23 cellular contexts compared by ENCODE assay signal in the genomic region with DNA sequence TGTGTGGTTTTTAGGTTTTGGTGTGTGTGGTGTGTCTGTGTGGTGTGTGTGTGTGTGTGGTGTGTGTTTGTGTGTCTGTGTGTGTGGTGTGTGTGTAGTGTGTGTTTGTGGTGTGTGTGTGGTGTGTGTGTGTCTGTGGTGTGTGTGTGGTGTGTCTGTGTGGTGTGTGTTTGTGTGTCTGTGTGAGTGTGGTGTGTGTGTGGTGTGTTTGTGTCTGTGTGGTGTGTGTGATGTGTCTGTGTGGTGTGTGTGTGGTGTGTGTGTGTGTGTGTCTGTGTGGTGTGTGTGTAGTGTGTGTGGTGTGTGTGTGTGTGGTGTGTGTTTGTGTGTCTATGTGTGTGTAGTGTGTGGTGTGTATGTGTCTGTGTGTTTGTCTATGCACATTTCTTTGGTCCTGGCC. TPM values are rescaled to one million over a fixed set of nuclear protein-coding genes. Genes with fewer than 3 reads are reported as not detected.
DNase-seq lines count a peak whose midpoint lies in the region; ATAC-seq, FAIRE-seq and TF ChIP-seq lines count a peak whose summit lies in the region.
"Had no signal": no experiment of that assay in that cellular context is flagged by ENCODE, and none has a peak within 500 bp of the region (broad histone marks: within the 10 kb centered on the region; RNA-seq: fewer than 3 reads in every experiment).

No MANE protein-coding gene starts in this region.

- H3K27me3 ChIP-seq in bronchial epithelial cell (ENCODE audit: control insufficient read depth, insufficient read depth, low read length) = no peaks in the 10 kb centered on the region

- peak; percentile 99 for FAIRE-seq in bronchial epithelial cell (lab: Jason Lieb, UNC)
- FAIRE-seq: GM18507 had no signal

- H3K27ac ChIP-seq in HEK293 (ENCODE audit: extremely low read depth, low read depth, low read length) = no peak overlapping the region
- H3K27ac ChIP-seq: 22Rv1 had no signal

- TF ChIP-seq CTCF in HEK293 (tag by site-specific recombination; IDR thresholded peaks at IDR 0.05) (no peak), bronchial epithelial cell (IDR thresholded peaks at IDR 0.05; ENCODE audit: insufficient read depth, low read length, severe bottlenecking) (no peak)

- H3K9me3 ChIP-seq in HEK293 (ENCODE audit: control insufficient read depth, insufficient read depth, low read depth, low read length) = no peaks in the 10 kb centered on the region; the same call in 1 of the 2 replicates
- H3K9me3 ChIP-seq: BE2C had no signal

- no peak for ATAC-seq in sciatic nerve

- CTCF ChIA-PET in HEK293 (lab: Yijun Ruan, JAX) = interaction anchor here (0.6 to 1.4 kb wide), 4 partner anchors 11 to 155 kb away, joined by 3 to 4 read pairs (median 3); no protein-coding TSS in a partner anchor

- POLR2A ChIA-PET in HEK293 (lab: Yijun Ruan, JAX) = no interaction called here

- no peaks in the 10 kb centered on the region for H3K4me1 ChIP-seq in HEK293 (ENCODE audit: control insufficient read depth, insufficient read depth, low read length)

- peaks cover 31% of the 10 kb centered on the region for H3K27me3 Mint-ChIP-seq in T-helper 1 cell treated with Interleukin-12 subunit alpha and Interleukin-12 subunit beta and Interleukin-4 antibody, amounts not matched to agents 30 μg/mL and 1 μg/mL, for 36 hours (ENCODE audit: low read depth)

- no peak overlapping the region for H3K4me3 ChIP-seq in HEK293 (ENCODE audit: low read depth, low read length)
- H3K4me3 ChIP-seq in bronchial epithelial cell (ENCODE audit: low read depth, low read length) = no peak overlapping the region

- H3K4me3 Mint-ChIP-seq in T-helper 1 cell treated with Interleukin-12 subunit alpha and Interleukin-12 subunit beta and Interleukin-4 antibody, amounts not matched to agents 30 μg/mL and 1 μg/mL, for 36 hours = no peak overlapping the region
- H3K4me3 Mint-ChIP-seq: CD8-positive, alpha-beta memory T cell; HFFc6; IgD-negative memory B cell had no signal

- H3K36me3 Mint-ChIP-seq in T-helper 1 cell treated with Interleukin-12 subunit alpha and Interleukin-12 subunit beta and Interleukin-4 antibody, amounts not matched to agents 30 μg/mL and 1 μg/mL, for 36 hours (ENCODE audit: low read depth) = peaks cover 7% of the 10 kb centered on the region

- no peak for DNase-seq in T-helper 1 cell
- no peak for DNase-seq in bronchial epithelial cell (ENCODE audit: low read depth)
- DNase-seq in sciatic nerve (ENCODE audit: low spot score) = peak; percentile 12
- DNase-seq in NCI-H2196 treated with DMSO at 0.1 percent for 48 hours (lab: John Stamatoyannopoulos, UW; ENCODE audit: unreplicated experiment) = no peak
- no peak for DNase-seq in AG08395 (ENCODE audit: low spot score)
- DNase-seq in SK-N-DZ (ENCODE audit: low spot score) = no peak
- DNase-seq: BE2C; CD8-positive, alpha-beta memory T cell; DMS79 treated with DMSO at 0.1 percent for 48 hours; GOT3; HFFc6; NCI-H1105; NCI-H1694; NCI-H2107; NCI-H226; NCI-H524 treated with DMSO at 0.1 percent for 48 hours had no signal

- H3K4me1 Mint-ChIP-seq in T-helper 1 cell treated with Interleukin-12 subunit alpha and Interleukin-12 subunit beta and Interleukin-4 antibody, amounts not matched to agents 30 μg/mL and 1 μg/mL, for 36 hours (ENCODE audit: low read depth) = peaks cover 15% of the 10 kb centered on the region
- H3K4me1 Mint-ChIP-seq: CD8-positive, alpha-beta memory T cell; IgD-negative memory B cell had no signal

- H3K27ac Mint-ChIP-seq in T-helper 1 cell treated with Interleukin-12 subunit alpha and Interleukin-12 subunit beta and Interleukin-4 antibody, amounts not matched to agents 30 μg/mL and 1 μg/mL, for 36 hours = peak overlapping the region; percentile 17
- H3K27ac Mint-ChIP-seq: HFFc6, IgD-negative memory B cell had no signal

- intact Hi-C loops in sciatic nerve (cut with DNase I) = loop anchor here (5.0 kb wide), 1 partner anchor 664 kb away; no protein-coding TSS in a partner anchor

- H3K36me3 ChIP-seq in HEK293 (ENCODE audit: control insufficient read depth in 2 of 2, insufficient read depth in 1 of 2, low read length in 2 of 2) = no peaks in the 10 kb centered on the region; a peak in 1 of 3 replicates
- H3K36me3 ChIP-seq in bronchial epithelial cell (ENCODE audit: control insufficient read depth, insufficient read depth, low read length) = no peaks in the 10 kb centered on the region
- H3K36me3 ChIP-seq: BE2C had no signal

- peaks cover 12% of the 10 kb centered on the region for H3K9me3 Mint-ChIP-seq in T-helper 1 cell treated with Interleukin-12 subunit alpha and Interleukin-12 subunit beta and Interleukin-4 antibody, amounts not matched to agents 30 μg/mL and 1 μg/mL, for 36 hours

TF ChIP-seq in HEK293, 187 proteins besides CTCF, POLR2A, EP300 and RAD21 (continues in another document):
- TF ChIP-seq ZNF544 (tag by site-specific recombination; IDR thresholded peaks at IDR 0.05) = 0 out of 2 replicates have a peak, but pooled peaks have one; percentile 47
- no peak for TF ChIP-seq ZNF555 (tag by site-specific recombination; conservative IDR thresholded peaks at IDR 0.05)
- no peak for TF ChIP-seq ZNF324 (tag by site-specific recombination; IDR thresholded peaks at IDR 0.05)
- TF ChIP-seq ZNF112 (tag by site-specific recombination; IDR thresholded peaks at IDR 0.05) = no peak
- TF ChIP-seq, protein P1, sequence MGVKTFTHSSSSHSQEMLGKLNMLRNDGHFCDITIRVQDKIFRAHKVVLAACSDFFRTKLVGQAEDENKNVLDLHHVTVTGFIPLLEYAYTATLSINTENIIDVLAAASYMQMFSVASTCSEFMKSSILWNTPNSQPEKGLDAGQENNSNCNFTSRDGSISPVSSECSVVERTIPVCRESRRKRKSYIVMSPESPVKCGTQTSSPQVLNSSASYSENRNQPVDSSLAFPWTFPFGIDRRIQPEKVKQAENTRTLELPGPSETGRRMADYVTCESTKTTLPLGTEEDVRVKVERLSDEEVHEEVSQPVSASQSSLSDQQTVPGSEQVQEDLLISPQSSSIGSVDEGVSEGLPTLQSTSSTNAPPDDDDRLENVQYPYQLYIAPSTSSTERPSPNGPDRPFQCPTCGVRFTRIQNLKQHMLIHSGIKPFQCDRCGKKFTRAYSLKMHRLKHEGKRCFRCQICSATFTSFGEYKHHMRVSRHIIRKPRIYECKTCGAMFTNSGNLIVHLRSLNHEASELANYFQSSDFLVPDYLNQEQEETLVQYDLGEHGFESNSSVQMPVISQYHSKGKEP (tag by site-specific recombination; IDR thresholded peaks at IDR 0.05) = no peak
- TF ChIP-seq, protein P2, sequence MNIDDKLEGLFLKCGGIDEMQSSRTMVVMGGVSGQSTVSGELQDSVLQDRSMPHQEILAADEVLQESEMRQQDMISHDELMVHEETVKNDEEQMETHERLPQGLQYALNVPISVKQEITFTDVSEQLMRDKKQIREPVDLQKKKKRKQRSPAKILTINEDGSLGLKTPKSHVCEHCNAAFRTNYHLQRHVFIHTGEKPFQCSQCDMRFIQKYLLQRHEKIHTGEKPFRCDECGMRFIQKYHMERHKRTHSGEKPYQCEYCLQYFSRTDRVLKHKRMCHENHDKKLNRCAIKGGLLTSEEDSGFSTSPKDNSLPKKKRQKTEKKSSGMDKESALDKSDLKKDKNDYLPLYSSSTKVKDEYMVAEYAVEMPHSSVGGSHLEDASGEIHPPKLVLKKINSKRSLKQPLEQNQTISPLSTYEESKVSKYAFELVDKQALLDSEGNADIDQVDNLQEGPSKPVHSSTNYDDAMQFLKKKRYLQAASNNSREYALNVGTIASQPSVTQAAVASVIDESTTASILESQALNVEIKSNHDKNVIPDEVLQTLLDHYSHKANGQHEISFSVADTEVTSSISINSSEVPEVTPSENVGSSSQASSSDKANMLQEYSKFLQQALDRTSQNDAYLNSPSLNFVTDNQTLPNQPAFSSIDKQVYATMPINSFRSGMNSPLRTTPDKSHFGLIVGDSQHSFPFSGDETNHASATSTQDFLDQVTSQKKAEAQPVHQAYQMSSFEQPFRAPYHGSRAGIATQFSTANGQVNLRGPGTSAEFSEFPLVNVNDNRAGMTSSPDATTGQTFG (tag by site-specific recombination; IDR thresholded peaks at IDR 0.05; ENCODE audit: borderline replicate concordance) = peak; percentile 12; the same call in 1 of the 2 replicates
- TF ChIP-seq HOXA7 (CRISPR knock-in tag; IDR thresholded peaks at IDR 0.05; ENCODE audit: borderline replicate concordance) = no peak
- TF ChIP-seq ZNF621 (tag by site-specific recombination; IDR thresholded peaks at IDR 0.05) = 0 out of 2 replicates have a peak, but pooled peaks have one; percentile 42
- TF ChIP-seq, protein P3, sequence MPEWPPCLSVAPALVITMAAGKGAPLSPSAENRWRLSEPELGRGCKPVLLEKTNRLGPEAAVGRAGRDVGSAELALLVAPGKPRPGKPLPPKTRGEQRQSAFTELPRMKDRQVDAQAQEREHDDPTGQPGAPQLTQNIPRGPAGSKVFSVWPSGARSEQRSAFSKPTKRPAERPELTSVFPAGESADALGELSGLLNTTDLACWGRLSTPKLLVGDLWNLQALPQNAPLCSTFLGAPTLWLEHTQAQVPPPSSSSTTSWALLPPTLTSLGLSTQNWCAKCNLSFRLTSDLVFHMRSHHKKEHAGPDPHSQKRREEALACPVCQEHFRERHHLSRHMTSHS (tag by site-specific recombination; IDR thresholded peaks at IDR 0.05) = 0 out of 2 replicates have a peak, but pooled peaks have one; percentile 47
- 0 out of 2 replicates have a peak, but pooled peaks have one; percentile 37 for TF ChIP-seq ZNF473 (tag by site-specific recombination; IDR thresholded peaks at IDR 0.05)
- TF ChIP-seq YY2 (tag by site-specific recombination; IDR thresholded peaks at IDR 0.05) = 0 out of 2 replicates have a peak, but pooled peaks have one; percentile 25
- no peak for TF ChIP-seq ZNF610 (tag by site-specific recombination; IDR thresholded peaks at IDR 0.05; ENCODE audit: borderline replicate concordance)
- no peak for TF ChIP-seq ZNF121 (tag by site-specific recombination; IDR thresholded peaks at IDR 0.05)
- TF ChIP-seq ZNF785 (tag by site-specific recombination; IDR thresholded peaks at IDR 0.05) = peak; percentile 50; the same call in 1 of the 2 replicates
- peak; percentile 85 for TF ChIP-seq ZNF239 (tag by site-specific recombination; IDR thresholded peaks at IDR 0.05)
- no peak for TF ChIP-seq ZNF391 (tag by site-specific recombination; IDR thresholded peaks at IDR 0.05; ENCODE audit: borderline replicate concordance, low read depth)
- TF ChIP-seq ZNF677 (tag by site-specific recombination; IDR thresholded peaks at IDR 0.05) = no peak
- TF ChIP-seq GLI4 (tag by site-specific recombination; IDR thresholded peaks at IDR 0.05) = 0 out of 2 replicates have a peak, but pooled peaks have one; percentile 42
- no peak for TF ChIP-seq BCL11B (tag by site-specific recombination; IDR thresholded peaks at IDR 0.05; ENCODE audit: low read depth)
- 0 out of 2 replicates have a peak, but pooled peaks have one; percentile 20 for TF ChIP-seq ZNF571 (tag by site-specific recombination; IDR thresholded peaks at IDR 0.05)

RNA-seq across cellular contexts. Expression of a gene that starts 25.0 kb away (rescaled TPM):
- total RNA-seq in bronchial epithelial cell = 0.26 and 0.51 TPM in 2 replicates
- total RNA-seq in sciatic nerve = 0.89 TPM
- polyA plus RNA-seq in SK-N-DZ (2014; cell fraction: cytosol; rRNA removed) = not detected in 2 replicates
- 0.24 and 0.30 TPM in 2 replicates for polyA plus RNA-seq in SK-N-DZ (2014; cell fraction: nucleus; rRNA removed)
- total RNA-seq: HFFc6, LHCN-M2 had no signal
- polyA plus RNA-seq: AG04450; CD8-positive, alpha-beta memory T cell; IgD-negative memory B cell had no signal
